ENCODE assay signal across 34 cellular contexts in the genomic region with DNA sequence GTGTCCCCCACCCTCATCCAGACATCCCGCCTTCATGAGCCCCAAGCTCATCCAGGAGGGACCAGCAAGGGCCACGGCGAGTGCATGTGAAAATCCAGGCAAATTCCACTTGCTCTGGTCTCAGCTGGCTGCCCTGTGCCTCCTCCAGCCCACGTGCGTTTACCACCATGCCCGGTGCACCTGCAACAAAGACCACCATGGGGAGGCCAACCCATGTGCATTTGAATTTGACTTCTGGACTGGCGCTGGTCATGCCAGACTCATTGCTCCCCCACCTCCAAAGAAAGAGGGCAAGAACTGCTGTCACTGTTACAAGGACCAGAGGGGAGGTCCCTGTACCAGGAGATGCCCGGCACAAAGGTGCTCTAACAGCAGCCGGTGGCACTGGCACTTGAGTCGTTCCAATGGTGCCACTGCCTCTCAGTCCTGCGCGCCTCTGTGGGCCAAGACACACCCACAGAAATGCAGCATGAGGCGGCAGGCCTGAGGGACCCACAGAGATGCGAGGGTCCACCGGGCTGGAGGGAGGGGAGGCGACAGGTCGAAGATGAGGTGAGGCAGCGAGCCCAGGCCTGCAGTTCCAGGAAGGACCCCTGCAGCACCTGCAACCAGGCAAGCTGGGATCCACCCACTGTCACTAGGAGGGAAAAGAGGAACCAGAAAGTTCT.
"Had no signal": no experiment of that assay in that cellular context is flagged by ENCODE, and none has a peak within 500 bp of the region (broad histone marks: within the 10 kb centered on the region; RNA-seq: fewer than 3 reads in every experiment).

No MANE protein-coding gene starts in this region.

- H3K4me1 Mint-ChIP-seq: activated CD4-positive, alpha-beta memory T cell treated with anti-CD3 and anti-CD28 coated beads, Interleukin-2, amount 10 ng/mL, durations not matched to agents 7 days and 5 days; activated naive CD4-positive, alpha-beta T cell treated with anti-CD3 and anti-CD28 coated beads, Interleukin-2, amount 10 ng/mL, durations not matched to agents 7 days and 5 days; activated naive CD8-positive, alpha-beta T cell treated with anti-CD3 and anti-CD28 coated beads, Interleukin-2, amount 50 U/mL, for 24 hours had no signal

- DNase-seq: activated CD4-positive, alpha-beta memory T cell treated with anti-CD3 and anti-CD28 coated beads, Interleukin-2, amount 10 ng/mL, durations not matched to agents 7 days and 5 days; activated CD4-positive, alpha-beta T cell treated with anti-CD3 and anti-CD28 coated beads for 48 hours; activated CD8-positive, alpha-beta memory T cell treated with anti-CD3 and anti-CD28 coated beads for 24 hours; activated CD8-positive, alpha-beta memory T cell treated with anti-CD3 and anti-CD28 coated beads, Interleukin-2, amount 10 ng/mL, durations not matched to agents 7 days and 5 days; activated CD8-positive, alpha-beta memory T cell treated with anti-CD3 and anti-CD28 coated beads, Interleukin-2, amount 50 U/mL, for 48 hours; activated effector memory CD4-positive, alpha-beta T cell treated with Interleukin-2 at 50 U/mL for 16 hours; activated naive CD4-positive, alpha-beta T cell treated with anti-CD3 and anti-CD28 coated beads, Interleukin-2, amount 10 ng/mL, durations not matched to agents 7 days and 5 days; activated naive CD8-positive, alpha-beta T cell treated with anti-CD3 and anti-CD28 coated beads, Interleukin-2, amount 50 U/mL, for 24 hours; activated T-cell treated with anti-CD3 and anti-CD28 coated beads, Interleukin-2, amount 50 U/mL, for 48 hours; anterior cingulate cortex; brain microvascular endothelial cell; central memory CD4-positive, alpha-beta T cell; Karpas-422; NCI-H1048; NCI-H1105 treated with DMSO at 0.1 percent for 48 hours; NCI-H1436; NCI-H1694; NCI-H2029; NCI-H2107; NCI-H2171; NCI-H510A; NCI-H748 treated with DMSO at 0.1 percent for 48 hours; NK-92 treated with Interleukin-12 subunit alpha and Interleukin-12 subunit beta, amount 100 ng/mL, for 24 hours; PC-9; SHP77; SJCRH30; T1000 had no signal

- H3K27ac ChIP-seq: brain microvascular endothelial cell, PC-9, RWPE1, SJCRH30, SK-N-MC had no signal

- H3K36me3 ChIP-seq: brain microvascular endothelial cell, SJCRH30 had no signal

- H3K4me2 ChIP-seq: PC-9 had no signal

- FAIRE-seq: K562, RCC 7860, TTC549 had no signal

- H3K9me3 ChIP-seq: SJCRH30 had no signal

- H3K27me3 ChIP-seq: brain microvascular endothelial cell, SJCRH30 had no signal

- H3K9me3 Mint-ChIP-seq: activated CD4-positive, alpha-beta memory T cell treated with anti-CD3 and anti-CD28 coated beads, Interleukin-2, amount 10 ng/mL, durations not matched to agents 7 days and 5 days; activated naive CD4-positive, alpha-beta T cell treated with anti-CD3 and anti-CD28 coated beads, Interleukin-2, amount 10 ng/mL, durations not matched to agents 7 days and 5 days; activated naive CD8-positive, alpha-beta T cell treated with anti-CD3 and anti-CD28 coated beads, Interleukin-2, amount 50 U/mL, for 24 hours had no signal

- H2AFZ ChIP-seq: PC-9 had no signal

- H3K27me3 Mint-ChIP-seq: activated CD4-positive, alpha-beta memory T cell treated with anti-CD3 and anti-CD28 coated beads, Interleukin-2, amount 10 ng/mL, durations not matched to agents 7 days and 5 days; activated naive CD8-positive, alpha-beta T cell treated with anti-CD3 and anti-CD28 coated beads, Interleukin-2, amount 50 U/mL, for 24 hours had no signal

- H3K4me3 ChIP-seq: K562, PC-9, SJCRH30, SK-N-MC had no signal

- H3K4me3 Mint-ChIP-seq: activated CD4-positive, alpha-beta memory T cell treated with anti-CD3 and anti-CD28 coated beads, Interleukin-2, amount 10 ng/mL, durations not matched to agents 7 days and 5 days; activated CD8-positive, alpha-beta memory T cell treated with anti-CD3 and anti-CD28 coated beads, Interleukin-2, amount 10 ng/mL, durations not matched to agents 7 days and 5 days; activated naive CD4-positive, alpha-beta T cell treated with anti-CD3 and anti-CD28 coated beads, Interleukin-2, amount 10 ng/mL, durations not matched to agents 7 days and 5 days; activated naive CD8-positive, alpha-beta T cell; activated naive CD8-positive, alpha-beta T cell treated with anti-CD3 and anti-CD28 coated beads, Interleukin-2, amount 50 U/mL, for 24 hours had no signal

- ATAC-seq: activated CD4-positive, CD25-positive, alpha-beta regulatory T cell treated with anti-CD3 and anti-CD28 coated beads, Interleukin-2, amount 50 U/mL, for 24 hours; activated CD8-positive, alpha-beta memory T cell treated with anti-CD3 and anti-CD28 coated beads, Interleukin-2, amount 10 ng/mL, durations not matched to agents 7 days and 5 days; activated naive CD8-positive, alpha-beta T cell treated with anti-CD3 and anti-CD28 coated beads, Interleukin-2, amount 50 U/mL, for 24 hours; K562 had no signal

- H3K27ac Mint-ChIP-seq: activated CD4-positive, alpha-beta memory T cell treated with anti-CD3 and anti-CD28 coated beads, Interleukin-2, amount 10 ng/mL, durations not matched to agents 7 days and 5 days; activated CD8-positive, alpha-beta memory T cell treated with anti-CD3 and anti-CD28 coated beads, Interleukin-2, amount 10 ng/mL, durations not matched to agents 7 days and 5 days; activated naive CD4-positive, alpha-beta T cell treated with anti-CD3 and anti-CD28 coated beads, Interleukin-2, amount 10 ng/mL, durations not matched to agents 7 days and 5 days; activated naive CD8-positive, alpha-beta T cell; activated naive CD8-positive, alpha-beta T cell treated with anti-CD3 and anti-CD28 coated beads, Interleukin-2, amount 50 U/mL, for 24 hours had no signal

- H3K36me3 Mint-ChIP-seq: activated CD8-positive, alpha-beta memory T cell treated with anti-CD3 and anti-CD28 coated beads, Interleukin-2, amount 10 ng/mL, durations not matched to agents 7 days and 5 days; activated naive CD4-positive, alpha-beta T cell treated with anti-CD3 and anti-CD28 coated beads, Interleukin-2, amount 10 ng/mL, durations not matched to agents 7 days and 5 days; activated naive CD8-positive, alpha-beta T cell had no signal
